24 cellular contexts compared by ENCODE assay signal in genomic region chrX:9909254-9909653, GRCh38. TPM values are rescaled to one million over a fixed set of nuclear protein-coding genes. Genes with fewer than 3 reads are reported as not detected.
A peak's percentile ranks its signal among the peaks of the same experiment; 100 is the strongest.
DNase-seq lines count a peak whose midpoint lies in the region; ATAC-seq and TF ChIP-seq lines count a peak whose summit lies in the region.
"Had no signal": no experiment of that assay in that cellular context is flagged by ENCODE, and none has a peak within 500 bp of the region (broad histone marks: within the 10 kb centered on the region; RNA-seq: fewer than 3 reads in every experiment).

No MANE protein-coding gene starts in this region.

- H3K27ac Mint-ChIP-seq in chondrocyte (ENCODE audit: unreplicated experiment), result no peak overlapping the region
- H3K27ac Mint-ChIP-seq: CD4-positive, alpha-beta memory T cell had no signal

- H2AFZ ChIP-seq in PC-3 (ENCODE audit: low read length), result no peak overlapping the region
- H2AFZ ChIP-seq: GM23248 had no signal

- H3K4me3 ChIP-seq in AG04450 (ENCODE audit: low read depth, low read length) (no peak overlapping the region), PC-3 (ENCODE audit: low read length) (no peak overlapping the region)
- H3K4me3 ChIP-seq: GM23248 had no signal

- TF ChIP-seq CTCF in AG04450 (IDR thresholded peaks at IDR 0.05; ENCODE audit: low read depth, low read length) (no peak), PC-3 (conservative IDR thresholded peaks at IDR 0.05; ENCODE audit: low read depth, low read length) (no peak), chondrocyte (IDR thresholded peaks at IDR 0.05) (no peak)

- no peaks in the 10 kb centered on the region for H3K36me3 Mint-ChIP-seq in chondrocyte (ENCODE audit: low read depth)
- H3K36me3 Mint-ChIP-seq: CD4-positive, alpha-beta memory T cell had no signal

- no peaks in the 10 kb centered on the region for H4K20me1 ChIP-seq in PC-3 (ENCODE audit: low read length)

- POLR2A ChIA-PET in AG04450 (lab: Yijun Ruan, JAX), result no interaction called here
- POLR2A ChIA-PET in PC-3 (lab: Charles Lee; ENCODE audit: unreplicated experiment), result no interaction called here

- no TSS peak for BruUV-seq in PC-3 (replicated peaks; lab: Mats Ljungman, UMichigan)

- H3K9me2 ChIP-seq in PC-3 (replicated peaks; ENCODE audit: low read length), result no peaks in the 10 kb centered on the region

- H3K36me3 ChIP-seq in PC-3 (ENCODE audit: low read depth, low read length), result no peaks in the 10 kb centered on the region

- peaks cover 5% of the 10 kb centered on the region for H3F3A ChIP-seq in PC-3 (ENCODE audit: low read length, unreplicated experiment)

- DNase-seq in AG04450 (ENCODE audit: low read depth, low spot score) (no peak), PC-3 (no peak), chondrocyte (ENCODE audit: low spot score) (peak; percentile 43), head of caudate nucleus (peak in 30 of 42 donors; percentile 14 to 77 (median 49)), GOT3 (lab: John Stamatoyannopoulos, UW) (no peak), left lobe of liver (ENCODE audit: low spot score) (no peak)
- DNase-seq: AML-193; C1 segment of cervical spinal cord; Calu3; CD4-positive, alpha-beta memory T cell; COR-L47; DMS53; DMS79 treated with DMSO at 0.1 percent for 48 hours; GF-D8; GM23248; H9 had no signal

- no peaks in the 10 kb centered on the region for H3K27me3 Mint-ChIP-seq in chondrocyte (ENCODE audit: low read depth)
- H3K27me3 Mint-ChIP-seq: CD4-positive, alpha-beta memory T cell had no signal

- H3K79me2 ChIP-seq in PC-3 (ENCODE audit: low read length), result peaks cover 11% of the 10 kb centered on the region; the same call in 1 of the 2 replicates

- H3K9me3 Mint-ChIP-seq in chondrocyte (ENCODE audit: low read depth), result peaks cover 9% of the 10 kb centered on the region

- peaks cover 78% of the 10 kb centered on the region for H3K4me1 ChIP-seq in PC-3 (ENCODE audit: insufficient read depth, low read length)

- H3K4me1 Mint-ChIP-seq in chondrocyte (ENCODE audit: low read depth), result peaks cover 47% of the 10 kb centered on the region
- H3K4me1 Mint-ChIP-seq: CD4-positive, alpha-beta memory T cell had no signal

- no peaks in the 10 kb centered on the region for H3K27me3 ChIP-seq in AG04450 (ENCODE audit: control insufficient read depth, insufficient read depth, low read length)
- no peaks in the 10 kb centered on the region for H3K27me3 ChIP-seq in PC-3 (ENCODE audit: low read length)

- H3K27ac ChIP-seq in AG04450 (ENCODE audit: low read depth, low read length) (peak overlapping the region; percentile 75), PC-3 (ENCODE audit: low read length) (no peak overlapping the region)
- H3K27ac ChIP-seq: 22Rv1, GM23248 had no signal

- H3K9ac ChIP-seq in PC-3 (ENCODE audit: low read length), result no peak overlapping the region
- H3K9ac ChIP-seq: GM23248 had no signal

- H3K4me3 Mint-ChIP-seq in chondrocyte (ENCODE audit: unreplicated experiment), result no peak overlapping the region
- H3K4me3 Mint-ChIP-seq: CD4-positive, alpha-beta memory T cell; H9 had no signal

- H3K9me3 ChIP-seq in AG04450 (ENCODE audit: control insufficient read depth, insufficient read depth, low read length) (no peaks in the 10 kb centered on the region), PC-3 (ENCODE audit: low read length) (no peaks in the 10 kb centered on the region)

- no peak for ATAC-seq in PC-3
- no peak for ATAC-seq in HG03521 (IDR thresholded peaks at IDR 0.05; ENCODE audit: unreplicated experiment)
- no peak for ATAC-seq in left lobe of liver
- no peak for ATAC-seq in GM21447 (IDR thresholded peaks at IDR 0.05; ENCODE audit: unreplicated experiment)
- ATAC-seq: HCT116 had no signal

- CTCF ChIA-PET in AG04450 (lab: Charles Lee) (no interaction called here), PC-3 (lab: Charles Lee) (no interaction called here)

- intact Hi-C loops in PC-3 (cut with micrococcal nuclease), result no loop called here
- intact Hi-C loops in head of caudate nucleus (cut with DNase I), result no loop called here

- H3K4me2 ChIP-seq in PC-3 (ENCODE audit: low read length), result peak overlapping the region; percentile 26; the same call in 1 of the 2 replicates

RNA-seq across cellular contexts. Expression of gene CLDN34, which starts 57.9 kb away (rescaled TPM):
- polyA plus RNA-seq in AG04450 (2011; rRNA removed), result 0.11 and 0.12 TPM in 2 replicates
- 0.23 TPM in 1 of 2 replicates, not detected in the other for polyA minus RNA-seq in AG04450 (2011; rRNA and poly(A)+ RNA removed)
- total RNA-seq in PC-3 (2014; rRNA removed) (0.66 TPM in 1 of 2 replicates, not detected in the other), chondrocyte (not detected in 3 replicates), left lobe of liver (0.30 TPM)
- total RNA-seq: CD4-positive, alpha-beta memory T cell; Daoy; G401; GM23248; H4 had no signal
- polyA plus RNA-seq: BJ; CD4-positive, alpha-beta memory T cell; GM23248 had no signal

Comparison
In these comparisons a context has a peak if more than half of its experiments do, and no peak if none do; other contexts are left out.
1. DNase-seq: peak in chondrocyte (single experiment) and head of caudate nucleus (30 of 42); none in AG04450 (single experiment), PC-3 (single experiment), GOT3 (single experiment) and left lobe of liver (single experiment).